ENCODE assay signal across 9 cellular contexts in the genomic region with DNA sequence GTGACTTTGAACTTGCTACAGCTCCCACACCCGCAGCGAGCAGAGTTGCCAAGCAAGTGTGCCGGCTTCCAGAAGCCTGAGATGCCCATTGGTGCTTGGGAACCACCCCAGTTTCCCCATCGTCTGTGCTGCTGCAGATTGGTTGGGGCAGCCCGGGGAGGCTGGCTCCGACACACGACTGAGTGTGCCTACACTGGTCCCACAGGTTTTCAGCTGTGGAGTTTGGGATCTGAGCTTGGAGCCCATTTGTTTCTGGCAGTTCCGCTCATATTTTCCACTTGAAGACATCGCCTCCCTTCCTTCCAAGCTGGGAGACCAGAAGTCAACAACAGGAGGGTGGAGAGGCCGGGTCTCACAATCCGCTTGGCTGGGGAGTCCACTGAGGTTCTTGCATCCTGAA. TPM values are rescaled to one million over a fixed set of nuclear protein-coding genes. Genes with fewer than 3 reads are reported as not detected.
DNase-seq lines count a peak whose midpoint lies in the region; ATAC-seq, FAIRE-seq and TF ChIP-seq lines count a peak whose summit lies in the region.
"Not testable (repeated sequence)": the region's sequence is repeated elsewhere in the genome, so short reads cannot be mapped to it uniquely, and the experiment has no call there.
"Had no signal": no experiment of that assay in that cellular context is flagged by ENCODE, and none has a peak within 500 bp of the region (broad histone marks: within the 10 kb centered on the region; RNA-seq: fewer than 3 reads in every experiment).

A gene with protein sequence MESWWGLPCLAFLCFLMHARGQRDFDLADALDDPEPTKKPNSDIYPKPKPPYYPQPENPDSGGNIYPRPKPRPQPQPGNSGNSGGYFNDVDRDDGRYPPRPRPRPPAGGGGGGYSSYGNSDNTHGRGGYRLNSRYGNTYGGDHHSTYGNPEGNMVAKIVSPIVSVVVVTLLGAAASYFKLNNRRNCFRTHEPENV (plus strand): TSS at position 173 of the 400 bp plus-strand sequence. CDS start 235 bp downstream, outside the sequence.

- DNase-seq in LHCN-M2 (ENCODE audit: low read depth), result peak; percentile 26
- not testable (repeated sequence) for DNase-seq in astrocyte (ENCODE audit: low read depth); esophagus squamous epithelium (lab: John Stamatoyannopoulos, UW)
- peak in 1 of 3 donors; percentile 60 for DNase-seq in right cardiac atrium
- peak; percentile 61 to 66 for DNase-seq in psoas muscle
- peak; percentile 63 to 85 for DNase-seq in tibial artery

- H3K4me3 Mint-ChIP-seq in astrocyte (ENCODE audit: unreplicated experiment), result not testable (repeated sequence)

- not testable (repeated sequence) for H3K27me3 Mint-ChIP-seq in astrocyte (ENCODE audit: low read depth, unreplicated experiment)

- not testable (repeated sequence) for H3K4me3 ChIP-seq in BLaER1 treated with 17β-estradiol and CSF1 and Interleukin-3, amounts not matched to agents 10 nM and 100 nM; astrocyte (ENCODE audit: insufficient read depth, low read depth, low read length); right cardiac atrium (ENCODE audit: low read length); psoas muscle
- H3K4me3 ChIP-seq in esophagus squamous epithelium (peak within 1 kb of the TSS; percentile 21 to 39 (median 32)), tibial artery (peak within 1 kb of the TSS; percentile 17 to 28)

- H3K9me3 ChIP-seq in BLaER1 treated with 17β-estradiol and CSF1 and Interleukin-3, amounts not matched to agents 10 nM and 100 nM (replicated peaks in 1 of 11); astrocyte (ENCODE audit: insufficient read depth, low read depth, low read length); esophagus squamous epithelium; right cardiac atrium (ENCODE audit: control insufficient read depth, low read length); psoas muscle; tibial artery: not testable (repeated sequence)

- H4K20me1 ChIP-seq in BLaER1 treated with 17β-estradiol and CSF1 and Interleukin-3, amounts not matched to agents 10 nM and 100 nM; astrocyte (ENCODE audit: insufficient read depth, low read length): not testable (repeated sequence)

- not testable (repeated sequence) for H3K27me3 ChIP-seq in BLaER1 treated with 17β-estradiol and CSF1 and Interleukin-3, amounts not matched to agents 10 nM and 100 nM; astrocyte (ENCODE audit: insufficient read depth, low read length); esophagus squamous epithelium; right cardiac atrium (ENCODE audit: control insufficient read depth, insufficient read depth); psoas muscle (ENCODE audit: insufficient read depth in 3 of 3, low read length in 2 of 3); tibial artery

- H2AFZ ChIP-seq in astrocyte (ENCODE audit: low read depth, low read length), result not testable (repeated sequence)

- not testable (repeated sequence) for TF ChIP-seq POLR2A in esophagus squamous epithelium (IDR thresholded peaks at IDR 0.05)

- not testable (repeated sequence) for H3K36me3 ChIP-seq in BLaER1 treated with 17β-estradiol and CSF1 and Interleukin-3, amounts not matched to agents 10 nM and 100 nM; astrocyte (ENCODE audit: insufficient read depth, low read length); esophagus squamous epithelium; psoas muscle (ENCODE audit: insufficient read depth in 1 of 2, low read depth in 1 of 2); tibial artery

- 37 to 65% methylated on average over 3 to 7 of the region's 11 CpGs for WGBS in esophagus squamous epithelium, 2 donors
- WGBS in right cardiac atrium, result 68% methylated on average over 11 of the region's 11 CpGs
- WGBS in psoas muscle, 3 donors, result 25 to 37% (median 27%) methylated on average over 11 of the region's 11 CpGs

- not testable (repeated sequence) for H3K36me3 Mint-ChIP-seq in astrocyte (ENCODE audit: low read depth, unreplicated experiment)

- H3K79me2 ChIP-seq in astrocyte (ENCODE audit: insufficient read depth, low read length), result not testable (repeated sequence)

- H3K27ac Mint-ChIP-seq in astrocyte (ENCODE audit: unreplicated experiment), result not testable (repeated sequence)

- TF ChIP-seq CTCF in astrocyte (IDR thresholded peaks at IDR 0.05; ENCODE audit: insufficient read depth, low read depth, low read length); esophagus squamous epithelium (IDR thresholded peaks at IDR 0.05); psoas muscle (IDR thresholded peaks at IDR 0.05); tibial artery (IDR thresholded peaks at IDR 0.05): not testable (repeated sequence)

- intact Hi-C loops in esophagus squamous epithelium (cut with DNase I); right cardiac atrium (cut with DNase I); psoas muscle (cut with DNase I); tibial artery (cut with DNase I; ENCODE audit: low total_unique reads): not testable (repeated sequence)

- H3K9me3 Mint-ChIP-seq in astrocyte (ENCODE audit: unreplicated experiment), result not testable (repeated sequence)

- peak within 1 kb of the TSS in 6 of 11 experiments; percentile 27 to 56 (median 45); a peak in 8 of 22 replicates for H3K4me2 ChIP-seq in BLaER1 treated with 17β-estradiol and CSF1 and Interleukin-3, amounts not matched to agents 10 nM and 100 nM
- not testable (repeated sequence) for H3K4me2 ChIP-seq in astrocyte (ENCODE audit: low read length)

- H3K9ac ChIP-seq in BLaER1 treated with 17β-estradiol and CSF1 and Interleukin-3, amounts not matched to agents 10 nM and 100 nM; astrocyte (ENCODE audit: low read length): not testable (repeated sequence)

- H3K4me1 ChIP-seq in BLaER1 treated with 17β-estradiol and CSF1 and Interleukin-3, amounts not matched to agents 10 nM and 100 nM, result peaks cover 0 to 22% (median 13%) of the 10 kb centered on the region in 10 experiments; a peak in 13 of 20 replicates
- H3K4me1 ChIP-seq in astrocyte (ENCODE audit: insufficient read depth, low read length); right cardiac atrium (ENCODE audit: control insufficient read depth, insufficient read depth, low read length); psoas muscle; tibial artery: not testable (repeated sequence)
- H3K4me1 ChIP-seq in esophagus squamous epithelium, result peaks cover 0 to 26% (median 0%) of the 10 kb centered on the region in 3 donors

- FAIRE-seq in astrocyte (lab: Jason Lieb, UNC), result peak; percentile 39

- H3K27ac ChIP-seq in BLaER1 treated with 17β-estradiol and CSF1 and Interleukin-3, amounts not matched to agents 10 nM and 100 nM; astrocyte (ENCODE audit: low read depth, low read length); right cardiac atrium (ENCODE audit: low read length); psoas muscle: not testable (repeated sequence)
- H3K27ac ChIP-seq in esophagus squamous epithelium, result peak within 1 kb of the TSS in 2 of 4 donors; percentile 59 to 68
- peak within 1 kb of the TSS; percentile 16 to 25 for H3K27ac ChIP-seq in tibial artery

- not testable (repeated sequence) for H3K4me1 Mint-ChIP-seq in astrocyte (ENCODE audit: low read depth, unreplicated experiment)

- peak; percentile 44 to 65 for ATAC-seq in right cardiac atrium
- ATAC-seq in psoas muscle, result peak in 3 of 4 donors; percentile 38 to 45 (median 44)

RNA-seq across cellular contexts. Expression of the gene that starts here (rescaled TPM):
- total RNA-seq in LHCN-M2 (2014; rRNA removed), result 0.06 TPM in 1 of 2 replicates, not detected in the other
- 0.55 TPM for polyA plus RNA-seq in LHCN-M2 (2012)
- 0.30 TPM in 1 of 2 replicates, not detected in the other for total RNA-seq in astrocyte
- total RNA-seq in esophagus squamous epithelium, result 10 to 100 TPM in 2 of 4 donors, 1 to 10 TPM in 2; 8.0 to 16.9 (median 11.8) TPM
- total RNA-seq in right cardiac atrium, result 1 to 10 TPM in 3 of 4 donors, under 1 TPM in 1; 0.79 to 1.6 (median 1.0) TPM
- 0.43 TPM for polyA plus RNA-seq in right cardiac atrium
- total RNA-seq in psoas muscle, result 1 to 10 TPM in 1 of 4 donors, under 1 TPM in 3; 0.29 to 3.5 (median 0.66) TPM
- under 1 TPM; 0.46 to 0.87 (median 0.52) TPM for polyA plus RNA-seq in psoas muscle
- total RNA-seq: CD4-positive, CD25-positive, alpha-beta regulatory T cell; PC-9 had no signal
- polyA plus RNA-seq: CD4-positive, CD25-positive, alpha-beta regulatory T cell had no signal

Comparison
In these comparisons a context has a peak if more than half of its experiments do, and no peak if none do; other contexts are left out.
1. Peak in DNase-seq in LHCN-M2; RNA of the gene not detected or under 1 TPM.